Comparison of ENCODE assay signal across 27 cellular contexts in the genomic region with DNA sequence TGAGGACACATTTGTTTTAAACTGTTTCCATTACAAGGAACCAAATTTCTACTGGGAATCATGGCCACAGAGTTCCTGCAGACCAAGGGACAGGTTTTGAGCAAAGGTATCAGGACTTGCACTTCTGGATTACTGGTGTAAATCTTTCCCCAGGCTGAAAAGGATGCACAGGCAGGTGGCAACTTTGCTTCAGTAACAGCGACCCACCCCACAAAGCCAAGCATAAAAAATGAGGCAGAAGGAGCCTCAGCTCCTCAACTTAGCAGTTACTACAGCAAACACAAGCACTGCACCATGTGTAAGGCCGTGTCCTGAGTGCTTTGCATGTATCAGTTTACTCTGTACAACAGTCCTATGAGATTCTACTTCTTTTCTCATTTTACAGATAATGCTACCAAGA.
"Had no signal": no experiment of that assay in that cellular context is flagged by ENCODE, and none has a peak within 500 bp of the region (broad histone marks: within the 10 kb centered on the region; RNA-seq: fewer than 3 reads in every experiment).

No MANE protein-coding gene starts in this region.

- H2AFZ ChIP-seq: neural progenitor cell had no signal

- H3K27ac Mint-ChIP-seq: activated naive CD4-positive, alpha-beta T cell treated with anti-CD3 and anti-CD28 coated beads for 36 hours; activated naive CD8-positive, alpha-beta T cell treated with anti-CD3 and anti-CD28 coated beads, Interleukin-2, amount 10 ng/mL, durations not matched to agents 7 days and 5 days; immature natural killer cell; naive thymus-derived CD8-positive, alpha-beta T cell; neural progenitor cell; T-helper 1 cell treated with Interleukin-12 subunit alpha and Interleukin-12 subunit beta and Interleukin-4 antibody, amounts not matched to agents 30 μg/mL and 1 μg/mL, for 36 hours had no signal

- H3K36me3 ChIP-seq: lower lobe of right lung, neural progenitor cell, sigmoid colon, thyroid gland had no signal

- H3K4me3 ChIP-seq: lower lobe of right lung, neural progenitor cell, sigmoid colon, smooth muscle cell, thyroid gland had no signal

- H3K27me3 ChIP-seq: foreskin keratinocyte, neural progenitor cell, sigmoid colon, thyroid gland had no signal

- H3K9ac ChIP-seq: neural progenitor cell had no signal

- H3K4me1 ChIP-seq: foreskin keratinocyte, lower lobe of right lung, sigmoid colon had no signal

- DNase-seq: activated CD4-positive, alpha-beta T cell treated with anti-CD3 and anti-CD28 coated beads for 4 hours; activated CD4-positive, alpha-beta T cell treated with anti-CD3 and anti-CD28 coated beads, Interleukin-2, amount 50 U/mL, for 48 hours; activated CD4-positive, CD25-positive, alpha-beta regulatory T cell; activated effector memory CD4-positive, alpha-beta T cell treated with Interleukin-2 at 50 U/mL for 16 hours; activated naive CD4-positive, alpha-beta T cell treated with anti-CD3 and anti-CD28 coated beads for 36 hours; activated naive CD8-positive, alpha-beta T cell treated with anti-CD3 and anti-CD28 coated beads, Interleukin-2, amount 10 ng/mL, durations not matched to agents 7 days and 5 days; activated T-cell treated with anti-CD3 and anti-CD28 coated beads, Interleukin-2, amount 50 U/mL, for 48 hours; amygdala; cerebellar nuclear complex; cortex of kidney; effector CD8-positive, alpha-beta T cell; erythroblast; foreskin keratinocyte; immature natural killer cell; lower lobe of right lung; naive thymus-derived CD8-positive, alpha-beta T cell; posterior cingulate gyrus; sigmoid colon; stimulated activated CD4-positive, alpha-beta T cell treated with anti-CD3 and anti-CD28 coated beads, Interleukin-2, amount 100 ng/mL, for 48 hours; stimulated activated CD8-positive, alpha-beta memory T cell treated with anti-CD3 and anti-CD28 coated beads, Interleukin-4, amount 100 ng/mL, for 48 hours; stimulated activated naive CD8-positive, alpha-beta T cell treated with anti-CD3 and anti-CD28 coated beads, Interleukin-15, Interleukin-2, amounts not matched to agents 100 U/mL and 50 U/mL, for 24 hours; substantia nigra; thyroid gland had no signal

- H3K27ac ChIP-seq: foreskin keratinocyte, lower lobe of right lung, neural progenitor cell, sigmoid colon, thyroid gland had no signal

- H3K36me3 Mint-ChIP-seq: activated naive CD8-positive, alpha-beta T cell treated with anti-CD3 and anti-CD28 coated beads, Interleukin-2, amount 10 ng/mL, durations not matched to agents 7 days and 5 days; immature natural killer cell; naive thymus-derived CD8-positive, alpha-beta T cell; neural progenitor cell had no signal

- H3K4me2 ChIP-seq: neural progenitor cell, smooth muscle cell had no signal

- H3K9me3 Mint-ChIP-seq: activated naive CD4-positive, alpha-beta T cell treated with anti-CD3 and anti-CD28 coated beads for 36 hours; naive thymus-derived CD8-positive, alpha-beta T cell; neural progenitor cell; T-helper 1 cell treated with Interleukin-12 subunit alpha and Interleukin-12 subunit beta and Interleukin-4 antibody, amounts not matched to agents 30 μg/mL and 1 μg/mL, for 36 hours had no signal

- H3K4me3 Mint-ChIP-seq: activated naive CD4-positive, alpha-beta T cell treated with anti-CD3 and anti-CD28 coated beads for 36 hours; activated naive CD8-positive, alpha-beta T cell treated with anti-CD3 and anti-CD28 coated beads, Interleukin-2, amount 10 ng/mL, durations not matched to agents 7 days and 5 days; immature natural killer cell; naive thymus-derived CD8-positive, alpha-beta T cell; neural progenitor cell; T-helper 1 cell treated with Interleukin-12 subunit alpha and Interleukin-12 subunit beta and Interleukin-4 antibody, amounts not matched to agents 30 μg/mL and 1 μg/mL, for 36 hours had no signal

- H3K4me1 Mint-ChIP-seq: immature natural killer cell had no signal

- H3K9me3 ChIP-seq: lower lobe of right lung, sigmoid colon, thyroid gland had no signal

- ATAC-seq: foreskin keratinocyte; left lobe of liver; lower lobe of right lung; naive thymus-derived CD8-positive, alpha-beta T cell; stimulated activated naive CD8-positive, alpha-beta T cell treated with anti-CD3 and anti-CD28 coated beads, Interleukin-15, Interleukin-2, amounts not matched to agents 100 U/mL and 50 U/mL, for 24 hours had no signal
